ENCODE assay signal across 34 cellular contexts in the genomic region with DNA sequence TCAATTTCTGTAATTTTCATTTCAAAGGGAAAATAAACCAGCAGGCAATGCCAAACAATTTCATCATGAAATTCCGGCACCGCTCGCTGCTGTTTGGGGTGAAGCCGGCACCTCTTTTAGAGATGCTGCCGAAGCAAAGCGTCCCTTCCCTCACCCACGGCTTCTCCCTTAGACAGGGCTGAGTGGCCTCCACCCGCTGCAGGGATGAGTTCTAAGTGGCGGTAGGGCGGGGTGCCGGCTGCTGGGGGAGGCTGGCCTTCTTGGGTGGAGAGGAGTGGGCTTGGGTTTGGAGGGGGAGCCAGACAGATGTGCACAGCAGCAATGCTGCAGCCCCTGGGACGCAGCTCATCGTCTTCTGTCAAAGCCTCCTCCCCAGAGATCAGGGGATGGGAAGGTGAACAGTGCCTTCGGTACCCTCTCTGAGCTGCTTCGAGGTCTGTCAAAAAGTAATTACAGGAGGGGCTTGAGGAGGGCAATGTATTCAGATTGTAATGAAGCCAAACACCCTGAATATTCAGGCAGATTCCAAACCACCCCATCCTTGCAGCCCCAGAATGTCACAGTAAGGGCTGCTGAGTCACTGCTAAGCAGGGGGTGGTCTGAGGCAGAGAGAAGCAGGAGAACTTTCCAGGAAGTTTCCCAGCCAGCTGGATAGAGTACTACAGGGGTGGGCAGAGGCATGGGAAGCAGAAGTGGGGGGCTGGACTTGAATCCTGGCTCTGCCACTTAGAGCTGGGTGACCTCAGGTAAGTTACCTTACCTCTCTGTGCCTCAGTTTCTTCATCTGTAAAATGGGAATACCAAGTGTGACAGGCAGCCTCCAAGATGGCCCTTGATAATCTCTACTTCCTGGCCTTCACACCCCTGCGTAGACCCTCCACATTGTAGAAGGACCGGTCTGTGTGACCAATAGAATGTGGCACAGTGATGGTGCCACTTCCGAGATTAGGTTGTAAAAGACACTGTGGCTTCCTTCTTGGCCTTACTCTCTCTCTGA.
DNase-seq lines count a peak whose midpoint lies in the region; ATAC-seq, FAIRE-seq and TF ChIP-seq lines count a peak whose summit lies in the region.
"Had no signal": no experiment of that assay in that cellular context is flagged by ENCODE, and none has a peak within 500 bp of the region (broad histone marks: within the 10 kb centered on the region; RNA-seq: fewer than 3 reads in every experiment).

No MANE protein-coding gene starts in this region.

- TF ChIP-seq POLR2A in K562 (conservative IDR thresholded peaks at IDR 0.05), result no peak

- no peak for TF ChIP-seq RAD21 in K562 (CRISPR knock-in tag; conservative IDR thresholded peaks at IDR 0.05 in 1 of 2, IDR thresholded peaks at IDR 0.05 in 1 of 2)

- no peaks in the 10 kb centered on the region for H3K79me2 ChIP-seq in K562 (ENCODE audit: control insufficient read depth, insufficient read depth, low read length)

- H3K9me1 ChIP-seq in K562 (ENCODE audit: control insufficient read depth, insufficient read depth, low read length), result no peaks in the 10 kb centered on the region

- WGBS in K562 (ENCODE audit: insufficient coverage, low coverage, missing lambda C conversion rate), result under 1% methylated on average over 17 of the region's 18 CpGs

- H3K27me3 Mint-ChIP-seq in CD8-positive, alpha-beta T cell (ENCODE audit: low read depth), result peaks cover 7% of the 10 kb centered on the region
- H3K27me3 Mint-ChIP-seq: activated naive CD4-positive, alpha-beta T cell treated with anti-CD3 and anti-CD28 coated beads, Interleukin-2, amount 50 U/mL, for 24 hours had no signal

- no peak for ATAC-seq in K562
- ATAC-seq in CD8-positive, alpha-beta T cell, result no peak
- ATAC-seq: activated CD4-positive, alpha-beta T cell treated with anti-CD3 and anti-CD28 coated beads for 36 hours; esophagus mucosa; gastrocnemius medialis; left colon; stimulated activated naive B cell treated with anti-CD40 and anti-IgM and Interleukin-4, amounts not matched to agents 10 μg/mL and 1 μg/mL and 100 μg/mL, for 72 hours; T-cell had no signal

- CTCF ChIA-PET in K562 (lab: Yijun Ruan, JAX; ENCODE audit: low intra/inter-chr PET ratio), result no interaction called here
- CTCF ChIA-PET in CD8-positive, alpha-beta T cell (lab: Charles Lee), result interaction anchor here (1.0 kb wide), 1 partner anchor 10 kb away, joined by 6 read pairs; no protein-coding TSS in a partner anchor

- H3K27ac Mint-ChIP-seq in CD8-positive, alpha-beta T cell, result no peak overlapping the region
- H3K27ac Mint-ChIP-seq: activated CD4-positive, alpha-beta T cell treated with anti-CD3 and anti-CD28 coated beads for 36 hours; activated naive CD4-positive, alpha-beta T cell treated with anti-CD3 and anti-CD28 coated beads, Interleukin-2, amount 50 U/mL, for 24 hours; activated T-helper 1 cell treated with anti-CD3 and anti-CD28 coated beads, Interleukin-12 subunit alpha, Interleukin-12 subunit beta, Interleukin-2, Interleukin-4 antibody, amounts not matched to agents 30 ng/mL and 10 ng/mL and 1 ng/mL, durations not matched to agents 14 hours and 24 hours and 36 hours; naive B cell; stimulated activated naive B cell treated with anti-CD40 and anti-IgM and Interleukin-4, amounts not matched to agents 10 μg/mL and 1 μg/mL and 100 μg/mL, for 72 hours; T-cell had no signal

- intact Hi-C loops in K562 (cut with micrococcal nuclease), result no loop called here
- intact Hi-C loops in CD8-positive, alpha-beta T cell (cut with DNase I, micrococcal nuclease), result no loop called here
- intact Hi-C loops in cardiac septum (cut with DNase I), result no loop called here

- H3K36me3 ChIP-seq in MG63, result no peaks in the 10 kb centered on the region
- no peaks in the 10 kb centered on the region for H3K36me3 ChIP-seq in K562 (ENCODE audit: control insufficient read depth, insufficient read depth, low read length)
- no peaks in the 10 kb centered on the region for H3K36me3 ChIP-seq in CD8-positive, alpha-beta T cell (ENCODE audit: insufficient read depth, low read length)

- H3K9me3 Mint-ChIP-seq in CD8-positive, alpha-beta T cell, result peaks cover 9% of the 10 kb centered on the region
- H3K9me3 Mint-ChIP-seq: activated naive CD4-positive, alpha-beta T cell treated with anti-CD3 and anti-CD28 coated beads, Interleukin-2, amount 50 U/mL, for 24 hours; activated T-helper 1 cell treated with anti-CD3 and anti-CD28 coated beads, Interleukin-12 subunit alpha, Interleukin-12 subunit beta, Interleukin-2, Interleukin-4 antibody, amounts not matched to agents 30 ng/mL and 10 ng/mL and 1 ng/mL, durations not matched to agents 14 hours and 24 hours and 36 hours; T-cell had no signal

- no peak overlapping the region for H3K4me2 ChIP-seq in K562 (ENCODE audit: insufficient read depth, low read length)
- H3K4me2 ChIP-seq: smooth muscle cell had no signal

- peaks cover 0 to 4% of the 10 kb centered on the region in 2 experiments; a peak in 2 of 5 replicates for H3K4me1 ChIP-seq in K562 (replicated peaks in 1 of 2; ENCODE audit: control insufficient read depth in 2 of 2, insufficient read depth in 2 of 2, low read length in 2 of 2)
- H3K4me1 ChIP-seq in CD8-positive, alpha-beta T cell (ENCODE audit: insufficient read depth, low read length), result no peaks in the 10 kb centered on the region
- H3K4me1 ChIP-seq: gastrocnemius medialis, testis had no signal

- no peaks in the 10 kb centered on the region for H3K9me3 ChIP-seq in MG63
- H3K9me3 ChIP-seq in K562 (replicated peaks; ENCODE audit: control insufficient read depth, insufficient read depth, low read depth, low read length), result no peaks in the 10 kb centered on the region
- peaks cover 6% of the 10 kb centered on the region for H3K9me3 ChIP-seq in CD8-positive, alpha-beta T cell (ENCODE audit: low read length)
- H3K9me3 ChIP-seq: testis had no signal

- no peak for TF ChIP-seq CTCF in K562 (IDR thresholded peaks at IDR 0.05 in 2 of 3, conservative IDR thresholded peaks at IDR 0.05 in 1 of 3; ENCODE audit: insufficient read depth in 2 of 3, low read depth in 1 of 3, low read length in 3 of 3)
- no peak for TF ChIP-seq CTCF in CD8-positive, alpha-beta T cell (IDR thresholded peaks at IDR 0.05)

- no peaks in the 10 kb centered on the region for H3K4me1 Mint-ChIP-seq in CD8-positive, alpha-beta T cell (ENCODE audit: low read depth)
- H3K4me1 Mint-ChIP-seq: activated CD4-positive, alpha-beta T cell treated with anti-CD3 and anti-CD28 coated beads for 36 hours; activated naive CD4-positive, alpha-beta T cell treated with anti-CD3 and anti-CD28 coated beads, Interleukin-2, amount 50 U/mL, for 24 hours; naive B cell; stimulated activated naive B cell treated with anti-CD40 and anti-IgM and Interleukin-4, amounts not matched to agents 10 μg/mL and 1 μg/mL and 100 μg/mL, for 72 hours; T-cell had no signal

- DNase-seq in EH (ENCODE audit: low read depth) (peak; percentile 69), MG63 (peak; percentile 58), K562 (ENCODE audit: extremely low read depth in 1 of 4, low spot score in 3 of 4) (no peak), kidney tubule cell (ENCODE audit: low spot score) (peak; percentile 22), ureter (ENCODE audit: low spot score) (no peak), NCI-H2081 (lab: John Stamatoyannopoulos, UW) (no peak), cardiac septum (ENCODE audit: low spot score) (no peak)
- no peak for DNase-seq in CD8-positive, alpha-beta T cell
- DNase-seq: activated CD4-positive, alpha-beta T cell treated with anti-CD3 and anti-CD28 coated beads for 36 hours; aorta; cerebellar nuclear complex; DMS79; effector memory CD4-positive, alpha-beta T cell; gastrocnemius medialis; GM23248; KBM-7; left colon; MV-4-11; naive B cell; NCI-H187; NCI-H345; NCI-H82; nucleus accumbens; SIG-M5; stimulated activated naive B cell treated with anti-CD40 and anti-IgM and Interleukin-4, amounts not matched to agents 10 μg/mL and 1 μg/mL and 100 μg/mL, for 72 hours; T-cell; testis had no signal

- in situ Hi-C loops in K562 (cut with MboI), result no loop called here

- peaks cover 21% of the 10 kb centered on the region for H4K20me1 ChIP-seq in K562 (replicated peaks; ENCODE audit: control insufficient read depth, insufficient read depth, low read length)

- BruUV-seq in K562 (replicated peaks; lab: Mats Ljungman, UMichigan), result no TSS peak

- H2AFZ ChIP-seq in K562 (ENCODE audit: low read depth, low read length), result no peak overlapping the region
- H2AFZ ChIP-seq: GM23248 had no signal

- no peak for TF ChIP-seq EP300 in K562 (IDR thresholded peaks at IDR 0.05; ENCODE audit: low read length)

- no peaks in the 10 kb centered on the region for H3K36me3 Mint-ChIP-seq in CD8-positive, alpha-beta T cell
- H3K36me3 Mint-ChIP-seq: T-cell had no signal

- H3K4me3 ChIP-seq in MG63 (no peak overlapping the region), K562 (no peak overlapping the region)
- no peak overlapping the region for H3K4me3 ChIP-seq in CD8-positive, alpha-beta T cell (ENCODE audit: low read depth, low read length)
- H3K4me3 ChIP-seq: gastrocnemius medialis, GM23248, smooth muscle cell, testis had no signal

- no peak overlapping the region for H3K9ac ChIP-seq in K562 (ENCODE audit: insufficient read depth in 1 of 2, low read depth in 2 of 2, low read length in 2 of 2)
- H3K9ac ChIP-seq: GM23248 had no signal

- FAIRE-seq in K562 (lab: Jason Lieb, UNC), result no peak
- FAIRE-seq: GM19239, TTC549 had no signal

- POLR2A ChIA-PET in K562 (lab: Yijun Ruan, JAX), result interaction anchor here (0.6 kb wide), 2 partner anchors 23 to 529 kb away, joined by 3 read pairs; no protein-coding TSS in a partner anchor
- POLR2A ChIA-PET in CD8-positive, alpha-beta T cell (lab: Charles Lee), result no interaction called here

- H3K4me3 Mint-ChIP-seq in CD8-positive, alpha-beta T cell, result no peak overlapping the region
- H3K4me3 Mint-ChIP-seq: activated CD4-positive, alpha-beta T cell treated with anti-CD3 and anti-CD28 coated beads for 36 hours; activated naive CD4-positive, alpha-beta T cell treated with anti-CD3 and anti-CD28 coated beads, Interleukin-2, amount 50 U/mL, for 24 hours; activated T-helper 1 cell treated with anti-CD3 and anti-CD28 coated beads, Interleukin-12 subunit alpha, Interleukin-12 subunit beta, Interleukin-2, Interleukin-4 antibody, amounts not matched to agents 30 ng/mL and 10 ng/mL and 1 ng/mL, durations not matched to agents 14 hours and 24 hours and 36 hours; stimulated activated naive B cell treated with anti-CD40 and anti-IgM and Interleukin-4, amounts not matched to agents 10 μg/mL and 1 μg/mL and 100 μg/mL, for 72 hours; T-cell had no signal

- H3K27me3 ChIP-seq in MG63, result no peaks in the 10 kb centered on the region
- peaks cover 41 to 63% of the 10 kb centered on the region in 2 experiments for H3K27me3 ChIP-seq in K562 (ENCODE audit: control insufficient read depth in 2 of 2, insufficient read depth in 2 of 2, low read length in 2 of 2)
- no peaks in the 10 kb centered on the region for H3K27me3 ChIP-seq in CD8-positive, alpha-beta T cell (ENCODE audit: insufficient read depth, low read length)
- H3K27me3 ChIP-seq: gastrocnemius medialis, testis had no signal

- no peak overlapping the region for H3K27ac ChIP-seq in K562 (ENCODE audit: extremely low read depth, low read depth, low read length)
- H3K27ac ChIP-seq in CD8-positive, alpha-beta T cell (ENCODE audit: low read depth, low read length), result no peak overlapping the region
- H3K27ac ChIP-seq: gastrocnemius medialis, GM23248, HL-60, testis had no signal

TF ChIP-seq in K562, 482 proteins besides CTCF, POLR2A, EP300 and RAD21 (continues in another document):
- TF ChIP-seq BCOR (IDR thresholded peaks at IDR 0.05) (peak; percentile 33; the same call in 1 of the 2 replicates), C11orf30 (IDR thresholded peaks at IDR 0.05; ENCODE audit: low read depth) (peak; percentile 18; the same call in 1 of the 2 replicates)

Comparison
In these comparisons a context has a peak if more than half of its experiments do, and no peak if none do; other contexts are left out.
1. DNase-seq: peak in EH (single experiment), MG63 (single experiment) and kidney tubule cell (single experiment); none in K562 (0 of 4), CD8-positive, alpha-beta T cell (0 of 7), ureter (single experiment), NCI-H2081 (0 of 2) and cardiac septum (single experiment).